Comparison of ENCODE assay signal across 35 cellular contexts in the genomic region with DNA sequence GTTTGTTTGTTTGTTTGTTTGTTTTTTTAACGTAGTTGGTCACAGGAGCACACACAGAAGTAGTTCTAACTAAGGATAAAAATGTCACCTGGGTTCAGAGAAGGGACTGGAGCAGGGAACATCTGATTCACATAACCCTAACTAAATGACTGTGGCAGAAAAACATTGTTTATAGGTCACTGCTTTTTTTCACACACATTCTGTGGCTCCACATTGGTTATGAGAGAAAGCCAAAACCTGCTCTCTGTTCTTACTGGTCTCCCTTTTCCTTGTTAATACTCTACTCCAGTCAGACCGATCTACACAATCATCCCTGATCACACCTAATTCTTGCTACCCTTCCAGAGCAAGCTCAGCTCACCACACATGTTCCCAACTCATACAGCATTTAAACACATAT.
"Had no signal": no experiment of that assay in that cellular context is flagged by ENCODE, and none has a peak within 500 bp of the region (broad histone marks: within the 10 kb centered on the region; RNA-seq: fewer than 3 reads in every experiment).

No MANE protein-coding gene starts in this region.

- H3K4me3 ChIP-seq: ascending aorta, cardiac muscle cell had no signal

- H3K36me3 Mint-ChIP-seq: activated CD4-positive, alpha-beta memory T cell treated with anti-CD3 and anti-CD28 coated beads for 36 hours; activated naive CD4-positive, alpha-beta T cell treated with anti-CD3 and anti-CD28 coated beads, Interleukin-2, amount 10 ng/mL, durations not matched to agents 7 days and 5 days; activated naive CD4-positive, alpha-beta T cell treated with anti-CD3 and anti-CD28 coated beads, Interleukin-2, amount 50 U/mL, for 24 hours; activated naive CD8-positive, alpha-beta T cell; brain; T-cell had no signal

- DNase-seq: activated B cell treated with CpG ODN at 0.5 μM for 24 hours; activated CD4-positive, alpha-beta memory T cell treated with anti-CD3 and anti-CD28 coated beads for 36 hours; activated CD4-positive, alpha-beta T cell treated with anti-CD3 and anti-CD28 coated beads for 48 hours; activated CD4-positive, alpha-beta T cell treated with anti-CD3 and anti-CD28 coated beads, Interleukin-2, amount 50 U/mL, for 1 hour; activated CD4-positive, alpha-beta T cell treated with anti-CD3 and anti-CD28 coated beads, Interleukin-2, amount 50 U/mL, for 4 hours; activated CD4-positive, CD25-positive, alpha-beta regulatory T cell treated with anti-CD3 and anti-CD28 coated beads, Interleukin-2, amount 50 U/mL, for 72 hours; activated CD8-positive, alpha-beta memory T cell treated with anti-CD3 and anti-CD28 coated beads, Interleukin-2, amount 50 U/mL, for 4 hours; activated CD8-positive, alpha-beta T cell treated with anti-CD3 and anti-CD28 coated beads for 36 hours; activated effector memory CD4-positive, alpha-beta T cell treated with Interleukin-2 at 50 U/mL for 16 hours; activated gamma-delta T cell; activated naive CD4-positive, alpha-beta T cell treated with anti-CD3 and anti-CD28 coated beads, Interleukin-2, amount 10 ng/mL, durations not matched to agents 7 days and 5 days; activated naive CD4-positive, alpha-beta T cell treated with Interleukin-2 at 50 U/mL for 16 hours; activated T-cell treated with anti-CD3 and anti-CD28 coated beads for 4 hours; activated T-cell treated with anti-CD3 and anti-CD28 coated beads, Interleukin-2, amount 50 U/mL, for 1 hour; activated T-cell treated with anti-CD3 and anti-CD28 coated beads, Interleukin-2, amount 50 U/mL, for 4 hours; activated T-cell treated with anti-CD3 and anti-CD28 coated beads, Interleukin-2, amount 50 U/mL, for 72 hours; amygdala; anterior cingulate cortex; caudate nucleus; cerebellar nuclear complex; T-cell; T-helper 2 cell; T-helper 9 cell had no signal

- H3K4me1 Mint-ChIP-seq: activated B cell treated with CpG ODN at 0.5 μM for 24 hours; activated naive CD4-positive, alpha-beta T cell treated with anti-CD3 and anti-CD28 coated beads, Interleukin-2, amount 10 ng/mL, durations not matched to agents 7 days and 5 days had no signal

- H3K4me3 Mint-ChIP-seq: activated B cell treated with CpG ODN at 0.5 μM for 24 hours; activated CD4-positive, alpha-beta memory T cell treated with anti-CD3 and anti-CD28 coated beads for 36 hours; activated CD8-positive, alpha-beta T cell treated with anti-CD3 and anti-CD28 coated beads for 36 hours; activated naive CD4-positive, alpha-beta T cell treated with anti-CD3 and anti-CD28 coated beads, Interleukin-2, amount 10 ng/mL, durations not matched to agents 7 days and 5 days; activated naive CD4-positive, alpha-beta T cell treated with anti-CD3 and anti-CD28 coated beads, Interleukin-2, amount 50 U/mL, for 24 hours; activated naive CD8-positive, alpha-beta T cell; activated T-cell treated with anti-CD3 and anti-CD28 coated beads, Interleukin-2, amount 50 U/mL, for 4 hours; activated T-cell treated with anti-CD3 and anti-CD28 coated beads, Interleukin-2, amount 50 U/mL, for 72 hours; activated T-helper 1 cell treated with anti-CD3 and anti-CD28 coated beads, Interleukin-12 subunit alpha, Interleukin-12 subunit beta, Interleukin-2, Interleukin-4 antibody, amounts not matched to agents 30 ng/mL and 10 ng/mL and 1 ng/mL, durations not matched to agents 14 hours and 24 hours and 36 hours; central memory CD8-positive, alpha-beta T cell; T-cell; T-helper 2 cell treated with Interferon-gamma antibody and Interleukin-4, amounts not matched to agents 5 μg/mL and 100 μg/mL, for 36 hours had no signal

- H3K9me3 Mint-ChIP-seq: activated B cell treated with CpG ODN at 0.5 μM for 24 hours; activated CD4-positive, alpha-beta memory T cell treated with anti-CD3 and anti-CD28 coated beads for 36 hours; activated CD8-positive, alpha-beta T cell treated with anti-CD3 and anti-CD28 coated beads for 36 hours; activated naive CD4-positive, alpha-beta T cell treated with anti-CD3 and anti-CD28 coated beads, Interleukin-2, amount 10 ng/mL, durations not matched to agents 7 days and 5 days; activated naive CD4-positive, alpha-beta T cell treated with anti-CD3 and anti-CD28 coated beads, Interleukin-2, amount 50 U/mL, for 24 hours; activated T-cell treated with anti-CD3 and anti-CD28 coated beads, Interleukin-2, amount 50 U/mL, for 4 hours; activated T-cell treated with anti-CD3 and anti-CD28 coated beads, Interleukin-2, amount 50 U/mL, for 72 hours; activated T-helper 1 cell treated with anti-CD3 and anti-CD28 coated beads, Interleukin-12 subunit alpha, Interleukin-12 subunit beta, Interleukin-2, Interleukin-4 antibody, amounts not matched to agents 30 ng/mL and 10 ng/mL and 1 ng/mL, durations not matched to agents 14 hours and 24 hours and 36 hours; activated T-helper 2 cell treated with anti-CD3 and anti-CD28 coated beads, Interferon-gamma antibody, Interleukin-2, Interleukin-4, amounts not matched to agents 10 μg/mL and 5 μg/mL and 100 μg/mL, durations not matched to agents 14 hours and 24 hours and 36 hours; brain; central memory CD8-positive, alpha-beta T cell; T-cell; T-helper 2 cell treated with Interferon-gamma antibody and Interleukin-4, amounts not matched to agents 5 μg/mL and 100 μg/mL, for 36 hours had no signal

- H3K27me3 Mint-ChIP-seq: activated B cell treated with CpG ODN at 0.5 μM for 24 hours; activated CD4-positive, alpha-beta memory T cell treated with anti-CD3 and anti-CD28 coated beads for 36 hours; activated CD8-positive, alpha-beta T cell treated with anti-CD3 and anti-CD28 coated beads for 36 hours; activated naive CD4-positive, alpha-beta T cell treated with anti-CD3 and anti-CD28 coated beads, Interleukin-2, amount 10 ng/mL, durations not matched to agents 7 days and 5 days; activated naive CD4-positive, alpha-beta T cell treated with anti-CD3 and anti-CD28 coated beads, Interleukin-2, amount 50 U/mL, for 24 hours; activated naive CD8-positive, alpha-beta T cell; central memory CD8-positive, alpha-beta T cell; T-cell had no signal

- FAIRE-seq: bronchial epithelial cell, TTC549 had no signal

- H3K27ac ChIP-seq: ascending aorta, cardiac muscle cell, VCaP had no signal

- H3K9me3 ChIP-seq: ascending aorta had no signal

- H3K27ac Mint-ChIP-seq: activated B cell treated with CpG ODN at 0.5 μM for 24 hours; activated CD4-positive, alpha-beta memory T cell treated with anti-CD3 and anti-CD28 coated beads for 36 hours; activated CD8-positive, alpha-beta T cell treated with anti-CD3 and anti-CD28 coated beads for 36 hours; activated naive CD4-positive, alpha-beta T cell treated with anti-CD3 and anti-CD28 coated beads, Interleukin-2, amount 10 ng/mL, durations not matched to agents 7 days and 5 days; activated naive CD4-positive, alpha-beta T cell treated with anti-CD3 and anti-CD28 coated beads, Interleukin-2, amount 50 U/mL, for 24 hours; activated naive CD8-positive, alpha-beta T cell; activated T-cell treated with anti-CD3 and anti-CD28 coated beads, Interleukin-2, amount 50 U/mL, for 72 hours; activated T-helper 1 cell treated with anti-CD3 and anti-CD28 coated beads, Interleukin-12 subunit alpha, Interleukin-12 subunit beta, Interleukin-2, Interleukin-4 antibody, amounts not matched to agents 30 ng/mL and 10 ng/mL and 1 ng/mL, durations not matched to agents 14 hours and 24 hours and 36 hours; activated T-helper 2 cell treated with anti-CD3 and anti-CD28 coated beads, Interferon-gamma antibody, Interleukin-2, Interleukin-4, amounts not matched to agents 10 μg/mL and 5 μg/mL and 100 μg/mL, durations not matched to agents 14 hours and 24 hours and 36 hours; T-cell; T-helper 2 cell treated with Interferon-gamma antibody and Interleukin-4, amounts not matched to agents 5 μg/mL and 100 μg/mL, for 36 hours had no signal

- H3K4me1 ChIP-seq: ascending aorta had no signal

- H3K36me3 ChIP-seq: ascending aorta, cardiac muscle cell had no signal

- ATAC-seq: activated CD8-positive, alpha-beta T cell treated with anti-CD3 and anti-CD28 coated beads for 36 hours; activated T-cell treated with anti-CD3 and anti-CD28 coated beads, Interleukin-2, amount 50 U/mL, for 4 hours; T-cell had no signal
